Comparison of ENCODE assay signal across 1 cellular context in the genomic region with DNA sequence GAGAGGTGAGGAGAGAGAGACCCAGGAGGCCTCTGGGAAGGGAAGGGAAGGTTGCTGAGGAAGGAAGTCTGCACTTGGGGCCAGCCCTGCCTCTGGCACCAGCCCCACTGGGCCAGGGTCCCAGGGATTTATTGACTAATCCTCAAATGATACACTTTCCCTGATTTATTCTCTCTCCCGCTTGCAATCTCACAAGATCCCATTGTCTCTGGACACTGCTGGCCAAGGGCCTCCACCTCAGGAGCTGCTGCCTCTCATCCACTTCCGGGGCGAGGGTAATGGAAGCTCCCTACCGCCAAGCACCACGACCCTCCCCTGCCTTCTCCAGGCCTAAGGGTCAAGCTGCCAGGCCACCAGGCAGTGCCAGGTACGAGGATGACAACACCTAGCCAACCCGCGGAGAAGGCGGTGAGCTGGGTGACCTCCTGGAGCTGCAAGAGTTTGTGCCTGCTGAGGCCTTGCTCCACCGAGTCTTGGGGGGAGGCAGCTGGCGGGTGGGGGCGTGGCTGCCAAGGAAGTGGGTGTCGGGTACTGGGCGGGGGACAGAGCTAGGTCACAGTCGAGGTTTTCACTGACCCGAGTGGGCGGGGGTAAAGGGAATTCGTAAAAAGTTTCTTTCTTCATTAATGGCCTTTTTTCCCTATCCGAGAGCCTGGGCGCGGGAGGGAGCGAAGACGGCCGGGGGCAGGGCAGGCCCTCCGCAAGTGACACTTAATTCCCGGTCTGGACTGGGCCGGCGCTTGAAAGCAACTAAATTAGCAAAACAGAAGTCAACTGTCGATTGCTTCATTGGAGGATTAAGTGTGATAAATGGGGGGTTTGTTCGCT.
TF ChIP-seq lines count a peak whose summit lies in the region.

No MANE protein-coding gene starts in this region.

TF ChIP-seq in A549, 52 proteins besides CTCF, POLR2A, EP300 and RAD21 (continued from another document):
- TF ChIP-seq, protein P1, sequence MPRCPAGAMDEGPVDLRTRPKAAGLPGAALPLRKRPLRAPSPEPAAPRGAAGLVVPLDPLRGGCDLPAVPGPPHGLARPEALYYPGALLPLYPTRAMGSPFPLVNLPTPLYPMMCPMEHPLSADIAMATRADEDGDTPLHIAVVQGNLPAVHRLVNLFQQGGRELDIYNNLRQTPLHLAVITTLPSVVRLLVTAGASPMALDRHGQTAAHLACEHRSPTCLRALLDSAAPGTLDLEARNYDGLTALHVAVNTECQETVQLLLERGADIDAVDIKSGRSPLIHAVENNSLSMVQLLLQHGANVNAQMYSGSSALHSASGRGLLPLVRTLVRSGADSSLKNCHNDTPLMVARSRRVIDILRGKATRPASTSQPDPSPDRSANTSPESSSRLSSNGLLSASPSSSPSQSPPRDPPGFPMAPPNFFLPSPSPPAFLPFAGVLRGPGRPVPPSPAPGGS (IDR thresholded peaks at IDR 0.05) = no peak
- TF ChIP-seq ESRRA (IDR thresholded peaks at IDR 0.05; ENCODE audit: borderline replicate concordance, low read length) = no peak
